ENCODE assay signal across 8 cellular contexts in genomic region chr6:160767019-160767646, GRCh38.
DNase-seq lines count a peak whose midpoint lies in the region; ATAC-seq and TF ChIP-seq lines count a peak whose summit lies in the region.

No MANE protein-coding gene starts in this region.

- H3K36me3 Mint-ChIP-seq in activated naive CD4-positive, alpha-beta T cell treated with anti-CD3 and anti-CD28 coated beads for 36 hours (ENCODE audit: low read depth): no peaks in the 10 kb centered on the region

- H3K9me3 ChIP-seq in OCI-LY1 (ENCODE audit: low read length): no peaks in the 10 kb centered on the region
- H3K9me3 ChIP-seq in osteoblast (ENCODE audit: low read depth, low read length): no peaks in the 10 kb centered on the region

- H3K9ac ChIP-seq in OCI-LY1 (ENCODE audit: low read length): no peak overlapping the region

- intact Hi-C loops in activated naive CD4-positive, alpha-beta T cell treated with anti-CD3 and anti-CD28 coated beads for 36 hours (cut with micrococcal nuclease): loop anchor here (1.0 to 5.0 kb wide), 2 partner anchors 34 to 245 kb away; no protein-coding TSS in a partner anchor
- intact Hi-C loops in head of caudate nucleus (cut with DNase I): no loop called here

- H3K4me1 Mint-ChIP-seq in activated naive CD4-positive, alpha-beta T cell treated with anti-CD3 and anti-CD28 coated beads for 36 hours (ENCODE audit: low read depth): peaks cover 5% of the 10 kb centered on the region

- DNase-seq in AG08396 (ENCODE audit: low spot score) (peak; percentile 42), GM19240 (ENCODE audit: insufficient read length, low spot score) (peak; percentile 69), head of caudate nucleus (peak; percentile 57 to 92 (median 81)), osteoblast (ENCODE audit: insufficient read length, low spot score, missing footprints) (peak; percentile 64), ureter (ENCODE audit: low spot score) (peak; percentile 84)
- peak; percentile 56 for DNase-seq in activated naive CD4-positive, alpha-beta T cell treated with anti-CD3 and anti-CD28 coated beads for 36 hours

- H3K27ac Mint-ChIP-seq in activated naive CD4-positive, alpha-beta T cell treated with anti-CD3 and anti-CD28 coated beads for 36 hours: no peak overlapping the region

- H3K36me3 ChIP-seq in OCI-LY1 (ENCODE audit: insufficient read depth, low read length): no peaks in the 10 kb centered on the region
- H3K36me3 ChIP-seq in osteoblast (ENCODE audit: insufficient read depth, low read length): no peaks in the 10 kb centered on the region

- peaks cover 43% of the 10 kb centered on the region for H3K27me3 Mint-ChIP-seq in activated naive CD4-positive, alpha-beta T cell treated with anti-CD3 and anti-CD28 coated beads for 36 hours (ENCODE audit: low read depth)

- H3K79me2 ChIP-seq in OCI-LY1 (ENCODE audit: insufficient read depth, low read length) (no peaks in the 10 kb centered on the region), osteoblast (ENCODE audit: insufficient read depth, low read length) (no peaks in the 10 kb centered on the region)

- no peak overlapping the region for H3K27ac ChIP-seq in OCI-LY1 (ENCODE audit: low read depth, low read length, poor library complexity, severe bottlenecking)
- H3K27ac ChIP-seq in osteoblast (ENCODE audit: low read depth, low read length): no peak overlapping the region

- peak; percentile 79 for TF ChIP-seq CTCF in OCI-LY1 (IDR thresholded peaks at IDR 0.05; ENCODE audit: low read length)
- TF ChIP-seq CTCF in osteoblast (IDR thresholded peaks at IDR 0.05; ENCODE audit: extremely low read depth, low read depth, low read length): peak; percentile 50

- H3K27me3 ChIP-seq in OCI-LY1 (ENCODE audit: insufficient read depth, low read length): no peaks in the 10 kb centered on the region
- no peaks in the 10 kb centered on the region for H3K27me3 ChIP-seq in osteoblast (ENCODE audit: insufficient read depth, low read length)

- no peak overlapping the region for H3K4me3 ChIP-seq in OCI-LY1 (ENCODE audit: low read depth, low read length, poor library complexity, severe bottlenecking)
- peak overlapping the region; percentile 42 for H3K4me3 ChIP-seq in osteoblast (ENCODE audit: insufficient read depth, low read length)

- no peaks in the 10 kb centered on the region for H3F3A ChIP-seq in OCI-LY1 (ENCODE audit: insufficient read depth, low read length)

- H4K20me1 ChIP-seq in OCI-LY1 (ENCODE audit: insufficient read depth, low read length) (no peaks in the 10 kb centered on the region), osteoblast (ENCODE audit: insufficient read depth, low read length) (no peaks in the 10 kb centered on the region)

- H3K4me2 ChIP-seq in OCI-LY1 (ENCODE audit: low read length): no peak overlapping the region
- H3K4me2 ChIP-seq in osteoblast (ENCODE audit: insufficient read depth, low read length): peak overlapping the region; percentile 51

- peak; percentile 96 for ATAC-seq in HG03354 (IDR thresholded peaks at IDR 0.05; ENCODE audit: poor library complexity, severe bottlenecking, unreplicated experiment)

- H3K4me3 Mint-ChIP-seq in activated naive CD4-positive, alpha-beta T cell treated with anti-CD3 and anti-CD28 coated beads for 36 hours: peak overlapping the region; percentile 61

- H2AFZ ChIP-seq in OCI-LY1 (ENCODE audit: low read length) (no peak overlapping the region), osteoblast (ENCODE audit: low read length) (peak overlapping the region; percentile 47)

- H3K9me3 Mint-ChIP-seq in activated naive CD4-positive, alpha-beta T cell treated with anti-CD3 and anti-CD28 coated beads for 36 hours: peaks cover 6% of the 10 kb centered on the region

- no peaks in the 10 kb centered on the region for H3K4me1 ChIP-seq in OCI-LY1 (ENCODE audit: insufficient read depth, low read length, severe bottlenecking)
- no peaks in the 10 kb centered on the region for H3K4me1 ChIP-seq in osteoblast (ENCODE audit: insufficient read depth, low read length)

- CTCF ChIA-PET in activated naive CD4-positive, alpha-beta T cell treated with anti-CD3 and anti-CD28 coated beads for 36 hours (lab: Charles Lee): interaction anchor here (0.6 to 1.5 kb wide), 4 partner anchors 33 to 625 kb away, joined by 3 to 9 read pairs (median 4); no protein-coding TSS in a partner anchor

- no peaks in the 10 kb centered on the region for H3K9me2 ChIP-seq in OCI-LY1 (ENCODE audit: low read depth, low read length)
